ENCODE assay signal across 1 cellular context in the genomic region with DNA sequence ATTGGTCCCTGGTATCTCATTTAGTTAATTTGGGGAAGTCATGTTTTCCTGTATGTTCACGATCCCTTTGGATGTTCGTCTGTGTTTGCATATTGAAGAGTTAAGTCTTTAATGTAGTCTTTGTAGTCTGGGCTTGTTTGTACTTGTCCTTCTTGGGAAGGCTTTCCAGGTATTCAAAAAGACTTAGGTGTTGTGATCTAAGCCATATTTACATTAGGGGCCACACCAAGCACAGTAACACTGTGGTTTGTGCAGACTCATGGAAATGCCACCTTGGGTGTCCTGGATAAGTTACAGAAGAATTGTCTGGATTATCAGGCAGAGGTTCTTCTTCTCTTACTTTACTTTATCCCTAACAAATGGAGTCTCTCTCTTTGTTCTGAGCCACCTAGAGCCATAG.
TF ChIP-seq lines count a peak whose summit lies in the region.

No MANE protein-coding gene starts in this region.

TF ChIP-seq in HepG2, 621 proteins besides CTCF, POLR2A, EP300 and RAD21 (continued from another document):
- TF ChIP-seq, protein P1, sequence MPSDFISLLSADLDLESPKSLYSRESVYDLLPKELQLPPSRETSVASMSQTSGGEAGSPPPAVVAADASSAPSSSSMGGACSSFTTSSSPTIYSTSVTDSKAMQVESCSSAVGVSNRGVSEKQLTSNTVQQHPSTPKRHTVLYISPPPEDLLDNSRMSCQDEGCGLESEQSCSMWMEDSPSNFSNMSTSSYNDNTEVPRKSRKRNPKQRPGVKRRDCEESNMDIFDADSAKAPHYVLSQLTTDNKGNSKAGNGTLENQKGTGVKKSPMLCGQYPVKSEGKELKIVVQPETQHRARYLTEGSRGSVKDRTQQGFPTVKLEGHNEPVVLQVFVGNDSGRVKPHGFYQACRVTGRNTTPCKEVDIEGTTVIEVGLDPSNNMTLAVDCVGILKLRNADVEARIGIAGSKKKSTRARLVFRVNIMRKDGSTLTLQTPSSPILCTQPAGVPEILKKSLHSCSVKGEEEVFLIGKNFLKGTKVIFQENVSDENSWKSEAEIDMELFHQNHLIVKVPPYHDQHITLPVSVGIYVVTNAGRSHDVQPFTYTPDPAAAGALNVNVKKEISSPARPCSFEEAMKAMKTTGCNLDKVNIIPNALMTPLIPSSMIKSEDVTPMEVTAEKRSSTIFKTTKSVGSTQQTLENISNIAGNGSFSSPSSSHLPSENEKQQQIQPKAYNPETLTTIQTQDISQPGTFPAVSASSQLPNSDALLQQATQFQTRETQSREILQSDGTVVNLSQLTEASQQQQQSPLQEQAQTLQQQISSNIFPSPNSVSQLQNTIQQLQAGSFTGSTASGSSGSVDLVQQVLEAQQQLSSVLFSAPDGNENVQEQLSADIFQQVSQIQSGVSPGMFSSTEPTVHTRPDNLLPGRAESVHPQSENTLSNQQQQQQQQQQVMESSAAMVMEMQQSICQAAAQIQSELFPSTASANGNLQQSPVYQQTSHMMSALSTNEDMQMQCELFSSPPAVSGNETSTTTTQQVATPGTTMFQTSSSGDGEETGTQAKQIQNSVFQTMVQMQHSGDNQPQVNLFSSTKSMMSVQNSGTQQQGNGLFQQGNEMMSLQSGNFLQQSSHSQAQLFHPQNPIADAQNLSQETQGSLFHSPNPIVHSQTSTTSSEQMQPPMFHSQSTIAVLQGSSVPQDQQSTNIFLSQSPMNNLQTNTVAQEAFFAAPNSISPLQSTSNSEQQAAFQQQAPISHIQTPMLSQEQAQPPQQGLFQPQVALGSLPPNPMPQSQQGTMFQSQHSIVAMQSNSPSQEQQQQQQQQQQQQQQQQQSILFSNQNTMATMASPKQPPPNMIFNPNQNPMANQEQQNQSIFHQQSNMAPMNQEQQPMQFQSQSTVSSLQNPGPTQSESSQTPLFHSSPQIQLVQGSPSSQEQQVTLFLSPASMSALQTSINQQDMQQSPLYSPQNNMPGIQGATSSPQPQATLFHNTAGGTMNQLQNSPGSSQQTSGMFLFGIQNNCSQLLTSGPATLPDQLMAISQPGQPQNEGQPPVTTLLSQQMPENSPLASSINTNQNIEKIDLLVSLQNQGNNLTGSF (CRISPR knock-in tag; IDR thresholded peaks at IDR 0.05), result no peak
